ENCODE assay signal across 39 cellular contexts in genomic region chr3:33179132-33179531, GRCh38. TPM values are rescaled to one million over a fixed set of nuclear protein-coding genes. Genes with fewer than 3 reads are reported as not detected.
"Had no signal": no experiment of that assay in that cellular context is flagged by ENCODE, and none has a peak within 500 bp of the region (broad histone marks: within the 10 kb centered on the region; RNA-seq: fewer than 3 reads in every experiment).

No MANE protein-coding gene starts in this region.

- FAIRE-seq: astrocyte, bronchial epithelial cell had no signal

- H3K27me3 ChIP-seq: adrenal gland, body of pancreas, brain microvascular endothelial cell, breast epithelium, cardiac muscle cell had no signal

- H3K4me3 ChIP-seq: adrenal gland, body of pancreas, breast epithelium, cardiac muscle cell had no signal

- H3K4me3 Mint-ChIP-seq: activated naive CD4-positive, alpha-beta T cell treated with anti-CD3 and anti-CD28 coated beads for 36 hours; activated naive CD4-positive, alpha-beta T cell treated with anti-CD3 and anti-CD28 coated beads, Interleukin-2, amount 10 ng/mL, durations not matched to agents 7 days and 5 days; activated naive CD4-positive, alpha-beta T cell treated with anti-CD3 and anti-CD28 coated beads, Interleukin-2, amount 50 U/mL, for 24 hours; activated naive CD8-positive, alpha-beta T cell; activated naive CD8-positive, alpha-beta T cell treated with anti-CD3 and anti-CD28 coated beads for 36 hours; activated naive CD8-positive, alpha-beta T cell treated with anti-CD3 and anti-CD28 coated beads, Interleukin-2, amount 10 ng/mL, durations not matched to agents 7 days and 5 days; activated naive CD8-positive, alpha-beta T cell treated with anti-CD3 and anti-CD28 coated beads, Interleukin-2, amount 50 U/mL, for 24 hours; activated T-cell treated with anti-CD3 and anti-CD28 coated beads, Interleukin-2, amount 50 U/mL, for 24 hours; activated T-cell treated with anti-CD3 and anti-CD28 coated beads, Interleukin-2, amount 50 U/mL, for 4 hours; activated T-cell treated with anti-CD3 and anti-CD28 coated beads, Interleukin-2, amount 50 U/mL, for 72 hours; activated T-helper 1 cell treated with anti-CD3 and anti-CD28 coated beads, Interleukin-12 subunit alpha, Interleukin-12 subunit beta, Interleukin-2, Interleukin-4 antibody, amounts not matched to agents 30 ng/mL and 10 ng/mL and 1 ng/mL, durations not matched to agents 14 hours and 24 hours and 36 hours; activated T-helper 17 cell treated with anti-CD3 and anti-CD28 coated beads, Interleukin-2, amount 50 U/mL, for 72 hours; brain; central memory CD8-positive, alpha-beta T cell had no signal

- H3K4me1 ChIP-seq: adrenal gland, body of pancreas, breast epithelium had no signal

- ATAC-seq: activated naive CD4-positive, alpha-beta T cell treated with anti-CD3 and anti-CD28 coated beads, Interleukin-2, amount 50 U/mL, for 72 hours; activated naive CD8-positive, alpha-beta T cell treated with anti-CD3 and anti-CD28 coated beads, Interleukin-2, amount 50 U/mL, for 24 hours; activated T-cell treated with anti-CD3 and anti-CD28 coated beads, Interleukin-2, amount 50 U/mL, for 4 hours; activated T-cell treated with anti-CD3 and anti-CD28 coated beads, Interleukin-2, amount 50 U/mL, for 72 hours; activated T-helper 17 cell treated with anti-CD3 and anti-CD28 coated beads, Interleukin-2, amount 50 U/mL, for 72 hours; body of pancreas had no signal

- DNase-seq: activated effector memory CD4-positive, alpha-beta T cell treated with anti-CD3 and anti-CD28 coated beads, Interleukin-2, amount 50 U/mL, for 16 hours; activated effector memory CD4-positive, alpha-beta T cell treated with Interleukin-2 at 50 U/mL for 16 hours; activated gamma-delta T cell; activated gamma-delta T cell treated with Interleukin-2 at 50 U/mL for 16 hours; activated naive CD4-positive, alpha-beta T cell; activated naive CD4-positive, alpha-beta T cell treated with anti-CD3 and anti-CD28 coated beads for 36 hours; activated naive CD4-positive, alpha-beta T cell treated with anti-CD3 and anti-CD28 coated beads, Interleukin-2, amount 10 ng/mL, durations not matched to agents 7 days and 5 days; activated naive CD4-positive, alpha-beta T cell treated with anti-CD3 and anti-CD28 coated beads, Interleukin-2, amount 50 U/mL, for 16 hours; activated naive CD4-positive, alpha-beta T cell treated with Interleukin-2 at 50 U/mL for 16 hours; activated naive CD8-positive, alpha-beta T cell treated with anti-CD3 and anti-CD28 coated beads for 36 hours; activated naive CD8-positive, alpha-beta T cell treated with anti-CD3 and anti-CD28 coated beads, Interleukin-2, amount 10 ng/mL, durations not matched to agents 7 days and 5 days; activated naive CD8-positive, alpha-beta T cell treated with anti-CD3 and anti-CD28 coated beads, Interleukin-2, amount 50 U/mL, for 24 hours; activated T-cell treated with anti-CD3 and anti-CD28 coated beads, Interleukin-2, amount 50 U/mL, for 1 hour; activated T-cell treated with anti-CD3 and anti-CD28 coated beads, Interleukin-2, amount 50 U/mL, for 24 hours; activated T-cell treated with anti-CD3 and anti-CD28 coated beads, Interleukin-2, amount 50 U/mL, for 4 hours; activated T-cell treated with anti-CD3 and anti-CD28 coated beads, Interleukin-2, amount 50 U/mL, for 48 hours; activated T-cell treated with anti-CD3 and anti-CD28 coated beads, Interleukin-2, amount 50 U/mL, for 72 hours; adrenal gland; amniotic stem cell; amygdala; anterior cingulate cortex; aorta; body of pancreas; brain microvascular endothelial cell; caudate nucleus; central memory CD4-positive, alpha-beta T cell; cerebellar nuclear complex had no signal

- H3K4me1 Mint-ChIP-seq: activated naive CD4-positive, alpha-beta T cell treated with anti-CD3 and anti-CD28 coated beads, Interleukin-2, amount 10 ng/mL, durations not matched to agents 7 days and 5 days; activated naive CD4-positive, alpha-beta T cell treated with anti-CD3 and anti-CD28 coated beads, Interleukin-2, amount 50 U/mL, for 24 hours; activated naive CD8-positive, alpha-beta T cell treated with anti-CD3 and anti-CD28 coated beads for 36 hours; activated naive CD8-positive, alpha-beta T cell treated with anti-CD3 and anti-CD28 coated beads, Interleukin-2, amount 10 ng/mL, durations not matched to agents 7 days and 5 days; activated naive CD8-positive, alpha-beta T cell treated with anti-CD3 and anti-CD28 coated beads, Interleukin-2, amount 50 U/mL, for 24 hours; activated T-helper 17 cell treated with anti-CD3 and anti-CD28 coated beads, Interleukin-2, amount 50 U/mL, for 72 hours; brain; central memory CD8-positive, alpha-beta T cell had no signal

- H3K27ac Mint-ChIP-seq: activated naive CD4-positive, alpha-beta T cell treated with anti-CD3 and anti-CD28 coated beads for 36 hours; activated naive CD4-positive, alpha-beta T cell treated with anti-CD3 and anti-CD28 coated beads, Interleukin-2, amount 10 ng/mL, durations not matched to agents 7 days and 5 days; activated naive CD4-positive, alpha-beta T cell treated with anti-CD3 and anti-CD28 coated beads, Interleukin-2, amount 50 U/mL, for 24 hours; activated naive CD4-positive, alpha-beta T cell treated with anti-CD3 and anti-CD28 coated beads, Interleukin-2, amount 50 U/mL, for 72 hours; activated naive CD8-positive, alpha-beta T cell; activated naive CD8-positive, alpha-beta T cell treated with anti-CD3 and anti-CD28 coated beads for 36 hours; activated naive CD8-positive, alpha-beta T cell treated with anti-CD3 and anti-CD28 coated beads, Interleukin-2, amount 10 ng/mL, durations not matched to agents 7 days and 5 days; activated naive CD8-positive, alpha-beta T cell treated with anti-CD3 and anti-CD28 coated beads, Interleukin-2, amount 50 U/mL, for 24 hours; activated T-cell treated with anti-CD3 and anti-CD28 coated beads, Interleukin-2, amount 50 U/mL, for 24 hours; activated T-cell treated with anti-CD3 and anti-CD28 coated beads, Interleukin-2, amount 50 U/mL, for 72 hours; activated T-helper 1 cell treated with anti-CD3 and anti-CD28 coated beads, Interleukin-12 subunit alpha, Interleukin-12 subunit beta, Interleukin-2, Interleukin-4 antibody, amounts not matched to agents 30 ng/mL and 10 ng/mL and 1 ng/mL, durations not matched to agents 14 hours and 24 hours and 36 hours; activated T-helper 17 cell treated with anti-CD3 and anti-CD28 coated beads, Interleukin-2, amount 50 U/mL, for 72 hours; activated T-helper 2 cell treated with anti-CD3 and anti-CD28 coated beads, Interferon-gamma antibody, Interleukin-2, Interleukin-4, amounts not matched to agents 10 μg/mL and 5 μg/mL and 100 μg/mL, durations not matched to agents 14 hours and 24 hours and 36 hours; brain had no signal

- H3K27me3 Mint-ChIP-seq: activated naive CD8-positive, alpha-beta T cell; activated naive CD8-positive, alpha-beta T cell treated with anti-CD3 and anti-CD28 coated beads, Interleukin-2, amount 50 U/mL, for 24 hours; activated T-helper 17 cell treated with anti-CD3 and anti-CD28 coated beads, Interleukin-2, amount 50 U/mL, for 72 hours; brain had no signal

- H3K9me3 ChIP-seq: adrenal gland, body of pancreas had no signal

- H3K36me3 Mint-ChIP-seq: activated naive CD4-positive, alpha-beta T cell treated with anti-CD3 and anti-CD28 coated beads, Interleukin-2, amount 10 ng/mL, durations not matched to agents 7 days and 5 days; activated naive CD4-positive, alpha-beta T cell treated with anti-CD3 and anti-CD28 coated beads, Interleukin-2, amount 50 U/mL, for 24 hours; activated naive CD4-positive, alpha-beta T cell treated with anti-CD3 and anti-CD28 coated beads, Interleukin-2, amount 50 U/mL, for 72 hours; activated naive CD8-positive, alpha-beta T cell treated with anti-CD3 and anti-CD28 coated beads for 36 hours; activated naive CD8-positive, alpha-beta T cell treated with anti-CD3 and anti-CD28 coated beads, Interleukin-2, amount 10 ng/mL, durations not matched to agents 7 days and 5 days; brain had no signal

- H3K9me3 Mint-ChIP-seq: activated naive CD4-positive, alpha-beta T cell treated with anti-CD3 and anti-CD28 coated beads, Interleukin-2, amount 10 ng/mL, durations not matched to agents 7 days and 5 days; activated naive CD8-positive, alpha-beta T cell treated with anti-CD3 and anti-CD28 coated beads, Interleukin-2, amount 10 ng/mL, durations not matched to agents 7 days and 5 days; activated T-helper 1 cell treated with anti-CD3 and anti-CD28 coated beads, Interleukin-12 subunit alpha, Interleukin-12 subunit beta, Interleukin-2, Interleukin-4 antibody, amounts not matched to agents 30 ng/mL and 10 ng/mL and 1 ng/mL, durations not matched to agents 14 hours and 24 hours and 36 hours had no signal

- H3K36me3 ChIP-seq: adrenal gland, brain microvascular endothelial cell, breast epithelium, cardiac muscle cell had no signal

- H3K27ac ChIP-seq: adrenal gland, body of pancreas, brain microvascular endothelial cell, breast epithelium, cardiac muscle cell had no signal

RNA-seq across cellular contexts. Expression of gene SUSD5, which starts 39.5 kb away (rescaled TPM):
- total RNA-seq: activated naive CD4-positive, alpha-beta T cell treated with anti-CD3 and anti-CD28 coated beads for 36 hours; activated naive CD4-positive, alpha-beta T cell treated with anti-CD3 and anti-CD28 coated beads, Interleukin-2, amount 50 U/mL, for 72 hours; activated naive CD8-positive, alpha-beta T cell treated with anti-CD3 and anti-CD28 coated beads for 36 hours; activated naive CD8-positive, alpha-beta T cell treated with anti-CD3 and anti-CD28 coated beads, Interleukin-2, amount 10 ng/mL, durations not matched to agents 7 days and 5 days; activated T-cell treated with anti-CD3 and anti-CD28 coated beads, Interleukin-2, amount 50 U/mL, for 4 hours; activated T-cell treated with anti-CD3 and anti-CD28 coated beads, Interleukin-2, amount 50 U/mL, for 72 hours; activated T-helper 1 cell treated with anti-CD3 and anti-CD28 coated beads, Interleukin-12 subunit alpha, Interleukin-12 subunit beta, Interleukin-2, Interleukin-4 antibody, amounts not matched to agents 30 ng/mL and 10 ng/mL and 1 ng/mL, durations not matched to agents 14 hours and 24 hours and 36 hours; activated T-helper 17 cell treated with anti-CD3 and anti-CD28 coated beads, Interleukin-2, amount 50 U/mL, for 72 hours; activated T-helper 2 cell treated with anti-CD3 and anti-CD28 coated beads, Interferon-gamma antibody, Interleukin-2, Interleukin-4, amounts not matched to agents 10 μg/mL and 5 μg/mL and 100 μg/mL, durations not matched to agents 14 hours and 24 hours and 36 hours; bronchial epithelial cell had no signal
